28 cellular contexts compared by ENCODE assay signal in the genomic region with DNA sequence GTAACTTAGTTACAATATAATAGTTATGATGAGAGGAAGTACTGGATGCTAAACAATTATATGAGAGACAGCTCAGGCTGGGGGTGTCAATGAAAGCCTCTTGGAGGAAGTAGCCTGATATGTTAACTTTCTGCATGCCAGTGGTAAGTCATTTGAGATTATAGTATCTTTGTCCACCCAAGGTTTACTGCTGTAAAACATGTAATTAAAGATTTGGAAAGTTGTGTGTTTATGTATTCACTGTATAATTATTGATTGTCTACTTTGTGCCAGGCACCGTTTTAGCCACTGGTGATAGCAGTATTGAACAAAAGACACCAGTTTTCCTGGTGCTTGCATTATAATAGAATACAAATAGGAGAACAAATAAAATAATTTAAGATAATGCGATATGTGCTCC. TPM values are rescaled to one million over a fixed set of nuclear protein-coding genes. Genes with fewer than 3 reads are reported as not detected.
"Had no signal": no experiment of that assay in that cellular context is flagged by ENCODE, and none has a peak within 500 bp of the region (broad histone marks: within the 10 kb centered on the region; RNA-seq: fewer than 3 reads in every experiment).

No MANE protein-coding gene starts in this region.

- H3K4me1 Mint-ChIP-seq: activated T-helper 17 cell treated with anti-CD3 and anti-CD28 coated beads, Interleukin-2, amount 50 U/mL, for 72 hours had no signal

- H3K4me3 Mint-ChIP-seq: activated CD4-positive, alpha-beta T cell treated with anti-CD3 and anti-CD28 coated beads, Interleukin-2, amount 10 ng/mL, durations not matched to agents 24 days and 14 days; activated CD8-positive, alpha-beta T cell treated with anti-CD3 and anti-CD28 coated beads for 36 hours; activated naive CD8-positive, alpha-beta T cell treated with anti-CD3 and anti-CD28 coated beads for 36 hours; activated T-cell treated with anti-CD3 and anti-CD28 coated beads, Interleukin-2, amount 50 U/mL, for 72 hours; activated T-helper 17 cell treated with anti-CD3 and anti-CD28 coated beads, Interleukin-2, amount 50 U/mL, for 72 hours had no signal

- H3K27ac ChIP-seq: brain microvascular endothelial cell, WERI-Rb-1 had no signal

- FAIRE-seq: colon had no signal

- DNase-seq: activated CD4-positive, alpha-beta T cell treated with anti-CD3 and anti-CD28 coated beads, Interleukin-2, amount 10 ng/mL, durations not matched to agents 24 days and 14 days; activated CD4-positive, alpha-beta T cell treated with anti-CD3 and anti-CD28 coated beads, Interleukin-2, amount 50 U/mL, for 4 hours; activated CD4-positive, CD25-positive, alpha-beta regulatory T cell; activated CD8-positive, alpha-beta T cell treated with anti-CD3 and anti-CD28 coated beads for 36 hours; activated effector memory CD4-positive, alpha-beta T cell treated with anti-CD3 and anti-CD28 coated beads, Interleukin-2, amount 50 U/mL, for 16 hours; activated naive CD4-positive, alpha-beta T cell; activated naive CD8-positive, alpha-beta T cell treated with anti-CD3 and anti-CD28 coated beads for 36 hours; activated T-cell treated with anti-CD3 and anti-CD28 coated beads, Interleukin-2, amount 50 U/mL, for 1 hour; activated T-cell treated with anti-CD3 and anti-CD28 coated beads, Interleukin-2, amount 50 U/mL, for 72 hours; amniotic stem cell; aorta; brain microvascular endothelial cell; central memory CD4-positive, alpha-beta T cell; KG1; MM.1S; NCI-H1092; NCI-H1436 treated with DMSO at 0.1 percent for 48 hours; NCI-H1694 treated with DMSO at 0.1 percent for 48 hours; NCI-H2029; NCI-H510A; NCI-H748 treated with DMSO at 0.1 percent for 48 hours; NK-92 treated with Interleukin-12 subunit alpha and Interleukin-12 subunit beta, amount 100 ng/mL, for 24 hours; OCI-M1; Right ventricle myocardium superior; T1000; WERI-Rb-1 had no signal

- H3K9me3 Mint-ChIP-seq: activated CD4-positive, alpha-beta T cell treated with anti-CD3 and anti-CD28 coated beads, Interleukin-2, amount 10 ng/mL, durations not matched to agents 24 days and 14 days; activated CD8-positive, alpha-beta T cell treated with anti-CD3 and anti-CD28 coated beads for 36 hours; activated naive CD8-positive, alpha-beta T cell treated with anti-CD3 and anti-CD28 coated beads for 36 hours; activated T-cell treated with anti-CD3 and anti-CD28 coated beads, Interleukin-2, amount 50 U/mL, for 72 hours; activated T-helper 17 cell treated with anti-CD3 and anti-CD28 coated beads, Interleukin-2, amount 50 U/mL, for 72 hours had no signal

- H3K27ac Mint-ChIP-seq: activated CD4-positive, alpha-beta T cell treated with anti-CD3 and anti-CD28 coated beads, Interleukin-2, amount 10 ng/mL, durations not matched to agents 24 days and 14 days; activated CD8-positive, alpha-beta T cell treated with anti-CD3 and anti-CD28 coated beads for 36 hours; activated naive CD8-positive, alpha-beta T cell treated with anti-CD3 and anti-CD28 coated beads for 36 hours; activated T-helper 17 cell treated with anti-CD3 and anti-CD28 coated beads, Interleukin-2, amount 50 U/mL, for 72 hours had no signal

- H3K36me3 ChIP-seq: brain microvascular endothelial cell had no signal

- H3K27me3 Mint-ChIP-seq: activated CD4-positive, alpha-beta T cell treated with anti-CD3 and anti-CD28 coated beads, Interleukin-2, amount 10 ng/mL, durations not matched to agents 24 days and 14 days; activated CD8-positive, alpha-beta T cell treated with anti-CD3 and anti-CD28 coated beads for 36 hours; activated naive CD8-positive, alpha-beta T cell treated with anti-CD3 and anti-CD28 coated beads for 36 hours; activated T-helper 17 cell treated with anti-CD3 and anti-CD28 coated beads, Interleukin-2, amount 50 U/mL, for 72 hours had no signal

RNA-seq across cellular contexts. Expression of a gene that starts 0.6 kb away (rescaled TPM):
- polyA plus RNA-seq: aorta had no signal
